In the genomic region with DNA sequence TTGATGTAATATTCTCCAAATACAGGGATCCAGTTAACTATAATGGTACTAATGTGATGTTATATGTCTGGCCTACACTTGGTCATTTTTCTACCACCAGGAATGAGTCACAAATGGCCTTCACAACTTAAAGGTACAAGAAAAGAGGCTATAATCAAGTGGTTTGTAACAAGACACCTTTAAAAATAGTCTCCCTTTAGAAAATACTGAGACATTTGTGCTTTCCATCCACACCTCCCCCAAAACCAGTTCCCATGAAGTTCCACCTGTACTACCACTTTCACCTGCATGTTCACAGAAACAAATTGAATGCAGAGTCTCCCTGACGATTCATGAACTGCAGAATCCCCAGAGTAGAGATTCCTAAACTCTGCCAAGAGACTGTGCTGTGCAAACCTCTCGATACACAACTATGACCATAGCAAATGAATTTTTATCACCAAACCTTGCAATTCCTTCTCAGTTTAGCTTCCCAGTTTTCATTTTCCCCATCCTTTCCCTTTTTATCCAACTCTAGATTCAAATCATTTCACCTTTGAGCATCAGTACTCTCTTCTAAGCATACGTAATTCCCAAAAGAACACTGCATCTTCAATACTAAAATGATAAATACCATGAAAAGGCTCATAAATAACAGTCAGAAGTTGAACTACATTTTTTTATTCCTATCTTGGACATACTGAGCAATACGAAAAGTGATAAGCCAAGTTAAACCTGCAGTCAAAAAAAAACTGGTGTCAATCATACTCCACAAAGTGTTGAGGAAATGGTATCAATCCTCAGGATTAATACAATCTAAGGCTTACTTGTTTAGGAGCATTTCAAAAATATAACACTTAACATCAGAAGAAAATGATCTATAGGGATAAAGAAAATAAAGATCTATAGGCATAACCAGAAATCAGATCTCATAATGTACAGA, we compare ENCODE assay signal across 8 cellular contexts. TPM values are rescaled to one million over a fixed set of nuclear protein-coding genes. Genes with fewer than 3 reads are reported as not detected.
A peak's percentile ranks its signal among the peaks of the same experiment; 100 is the strongest.
DNase-seq lines count a peak whose midpoint lies in the region; ATAC-seq and TF ChIP-seq lines count a peak whose summit lies in the region.

No MANE protein-coding gene starts in this region.

- H3K27ac Mint-ChIP-seq in stimulated activated naive CD8-positive, alpha-beta T cell treated with anti-CD3 and anti-CD28 coated beads, Interleukin-15, Interleukin-2, amounts not matched to agents 100 ng/mL and 50 ng/mL, for 24 hours, result peak overlapping the region; percentile 85

- no peak for DNase-seq in stimulated activated naive CD8-positive, alpha-beta T cell treated with anti-CD3 and anti-CD28 coated beads, Interleukin-15, Interleukin-2, amounts not matched to agents 100 U/mL and 50 U/mL, for 24 hours
- DNase-seq in adrenal gland (no peak), lower lobe of right lung (no peak), aorta (no peak), activated gamma-delta T cell treated with Interleukin-2 at 50 U/mL for 16 hours (no peak), SKM-1 treated with dmso at 0.1 percent for 144 hours (lab: John Stamatoyannopoulos, UW; ENCODE audit: unreplicated experiment) (no peak), amniotic stem cell (lab: John Stamatoyannopoulos, UW) (no peak)

- peak overlapping the region in 1 of 4 donors; percentile 94 for H3K4me3 ChIP-seq in adrenal gland
- H3K4me3 ChIP-seq in lower lobe of right lung, result peak overlapping the region; percentile 87
- H3K4me3 ChIP-seq in aorta (ENCODE audit: low read length in 2 of 2), result peak overlapping the region; percentile 72 to 87

- H3K27ac ChIP-seq in adrenal gland (peak overlapping the region in 3 of 5 donors; percentile 53 to 99 (median 64)), lower lobe of right lung (peak overlapping the region; percentile 99), aorta (ENCODE audit: low read depth in 1 of 2, low read length in 2 of 2) (no peak overlapping the region)

- H3K36me3 Mint-ChIP-seq in stimulated activated naive CD8-positive, alpha-beta T cell treated with anti-CD3 and anti-CD28 coated beads, Interleukin-15, Interleukin-2, amounts not matched to agents 100 ng/mL and 50 ng/mL, for 24 hours (ENCODE audit: low read depth), result peaks cover 87% of the 10 kb centered on the region

- peak overlapping the region; percentile 100 for H3K4me3 Mint-ChIP-seq in stimulated activated naive CD8-positive, alpha-beta T cell treated with anti-CD3 and anti-CD28 coated beads, Interleukin-15, Interleukin-2, amounts not matched to agents 100 ng/mL and 50 ng/mL, for 24 hours

- peak; percentile 13 to 22 for TF ChIP-seq POLR2A in adrenal gland (IDR thresholded peaks at IDR 0.05)

- H3K4me1 Mint-ChIP-seq in stimulated activated naive CD8-positive, alpha-beta T cell treated with anti-CD3 and anti-CD28 coated beads, Interleukin-15, Interleukin-2, amounts not matched to agents 100 ng/mL and 50 ng/mL, for 24 hours (ENCODE audit: low read depth), result peaks cover 52% of the 10 kb centered on the region

- WGBS in adrenal gland, 4 donors, result 21 to 29% (median 23%) methylated on average over 4 of the region's 4 CpGs
- 14 to 24% methylated on average over 4 of the region's 4 CpGs for WGBS in aorta, 2 donors

- H3K27me3 Mint-ChIP-seq in stimulated activated naive CD8-positive, alpha-beta T cell treated with anti-CD3 and anti-CD28 coated beads, Interleukin-15, Interleukin-2, amounts not matched to agents 100 ng/mL and 50 ng/mL, for 24 hours, result no peaks in the 10 kb centered on the region

- H3K9me3 ChIP-seq in adrenal gland (replicated peaks in 1 of 3) (no peaks in the 10 kb centered on the region), lower lobe of right lung (no peaks in the 10 kb centered on the region), aorta (ENCODE audit: control insufficient read depth, low read length) (no peaks in the 10 kb centered on the region)

- H3K9me3 Mint-ChIP-seq in stimulated activated naive CD8-positive, alpha-beta T cell treated with anti-CD3 and anti-CD28 coated beads, Interleukin-15, Interleukin-2, amounts not matched to agents 100 ng/mL and 50 ng/mL, for 24 hours, result no peaks in the 10 kb centered on the region

- H3K36me3 ChIP-seq in adrenal gland (replicated peaks in 1 of 2), result peaks cover 0 to 21% of the 10 kb centered on the region in 2 donors
- H3K36me3 ChIP-seq in lower lobe of right lung, result peaks cover 22% of the 10 kb centered on the region
- no peaks in the 10 kb centered on the region for H3K36me3 ChIP-seq in aorta (ENCODE audit: control insufficient read depth in 1 of 2, insufficient read depth in 2 of 2, low read length in 1 of 2)

- TF ChIP-seq CTCF in adrenal gland (IDR thresholded peaks at IDR 0.05) (no peak), lower lobe of right lung (IDR thresholded peaks at IDR 0.05) (no peak)

- ATAC-seq in stimulated activated naive CD8-positive, alpha-beta T cell treated with anti-CD3 and anti-CD28 coated beads, Interleukin-15, Interleukin-2, amounts not matched to agents 100 U/mL and 50 U/mL, for 24 hours, result no peak
- ATAC-seq in lower lobe of right lung (no peak), aorta (ENCODE audit: low FRiP score) (no peak)

- intact Hi-C loops in adrenal gland (cut with DNase I) (loop anchor here in 1 of 2 donors (10.0 kb wide), 4 partner anchors 135 to 755 kb away; no protein-coding TSS in a partner anchor), lower lobe of right lung (cut with DNase I) (loop anchor here (10.0 kb wide), 2 partner anchors 65 to 325 kb away; no protein-coding TSS in a partner anchor), aorta (cut with DNase I) (loop anchor here (5.0 to 10.0 kb wide), 7 partner anchors 78 to 758 kb away; no protein-coding TSS in a partner anchor)

- H3K4me1 ChIP-seq in adrenal gland (replicated peaks in 1 of 2), result peaks cover 21 to 56% of the 10 kb centered on the region in 2 donors
- H3K4me1 ChIP-seq in lower lobe of right lung, result peaks cover 45% of the 10 kb centered on the region
- H3K4me1 ChIP-seq in aorta (ENCODE audit: control insufficient read depth in 1 of 2, insufficient read depth in 2 of 2, low read length in 2 of 2), result peaks cover 2 to 11% of the 10 kb centered on the region in 2 donors

- H3K27me3 ChIP-seq in adrenal gland (no peaks in the 10 kb centered on the region), lower lobe of right lung (ENCODE audit: low read depth) (no peaks in the 10 kb centered on the region), aorta (ENCODE audit: control insufficient read depth in 1 of 2, insufficient read depth in 2 of 2, low read length in 1 of 2) (no peaks in the 10 kb centered on the region)

RNA-seq across cellular contexts. Expression of a gene that starts 5.8 kb away (rescaled TPM):
- total RNA-seq in adrenal gland (100 to 1,000 TPM in 3 of 8 donors, 10 to 100 TPM in 5; 26.3 to 388 (median 74.9) TPM), lower lobe of right lung (159 TPM), aorta (10 to 100 TPM; 81.0 to 86.9 TPM)
- polyA plus RNA-seq in adrenal gland (10 to 100 TPM; 34.8 to 73.5 (median 55.2) TPM), aorta (10 to 100 TPM; 25.7 to 46.1 TPM)

Comparison
In these comparisons a context has a peak if more than half of its experiments do, and no peak if none do; other contexts are left out.
1. H3K27ac ChIP-seq: peak in adrenal gland (3 of 5) and lower lobe of right lung (single experiment); none in aorta (0 of 2).